1 cellular context compared by ENCODE assay signal in genomic region chr20:63835031-63835858, GRCh38.
A peak's percentile ranks its signal among the peaks of the same experiment; 100 is the strongest.
TF ChIP-seq lines count a peak whose summit lies in the region.

No MANE protein-coding gene starts in this region.

TF ChIP-seq in HepG2, 621 proteins besides CTCF, POLR2A, EP300 and RAD21 (continued from another document and continues in another):
- no peak for TF ChIP-seq THAP8 (CRISPR knock-in tag; IDR thresholded peaks at IDR 0.05; ENCODE audit: borderline replicate concordance)
- TF ChIP-seq SOX6 (IDR thresholded peaks at IDR 0.05) = no peak
- no peak for TF ChIP-seq SOX6 (CRISPR knock-in tag; IDR thresholded peaks at IDR 0.05)
- TF ChIP-seq ZNF678 (CRISPR knock-in tag; IDR thresholded peaks at IDR 0.05) = no peak
- TF ChIP-seq PAX8 (CRISPR knock-in tag; IDR thresholded peaks at IDR 0.05; ENCODE audit: borderline replicate concordance) = no peak
- no peak for TF ChIP-seq MXD3 (CRISPR knock-in tag; IDR thresholded peaks at IDR 0.05)
- TF ChIP-seq RBAK (CRISPR knock-in tag; IDR thresholded peaks at IDR 0.05) = no peak
- TF ChIP-seq XRCC5 (optimal IDR thresholded peaks at IDR 0.05; ENCODE audit: low read length) = peak; percentile 24
- TF ChIP-seq SYNCRIP (IDR thresholded peaks at IDR 0.05; ENCODE audit: insufficient read depth, low read depth, low read length) = no peak
- no peak for TF ChIP-seq ZNF512 (CRISPR knock-in tag; IDR thresholded peaks at IDR 0.05)
- no peak for TF ChIP-seq ZNF878 (CRISPR knock-in tag; IDR thresholded peaks at IDR 0.05)
- TF ChIP-seq DZIP1 (CRISPR knock-in tag; IDR thresholded peaks at IDR 0.05) = peak; percentile 90; the same call in 1 of the 2 replicates
- no peak for TF ChIP-seq ARID3A (IDR thresholded peaks at IDR 0.05; ENCODE audit: low read depth, low read length)
- no peak; the same call in 1 of the 2 replicates for TF ChIP-seq AHR (CRISPR knock-in tag; IDR thresholded peaks at IDR 0.05)
- no peak for TF ChIP-seq REPIN1 (CRISPR knock-in tag; IDR thresholded peaks at IDR 0.05; ENCODE audit: borderline replicate concordance, low read depth)
- TF ChIP-seq CBX5 (CRISPR knock-in tag; IDR thresholded peaks at IDR 0.05; ENCODE audit: borderline replicate concordance) = no peak; the same call in 1 of the 2 replicates
- TF ChIP-seq ZNF326 (CRISPR knock-in tag; IDR thresholded peaks at IDR 0.05; ENCODE audit: borderline replicate concordance) = no peak
- no peak for TF ChIP-seq ZNF558 (CRISPR knock-in tag; IDR thresholded peaks at IDR 0.05; ENCODE audit: borderline replicate concordance)
- peak; percentile 46; the same call in 1 of the 2 replicates for TF ChIP-seq THAP11 (CRISPR knock-in tag; IDR thresholded peaks at IDR 0.05)
- no peak for TF ChIP-seq ZSCAN31 (CRISPR knock-in tag; IDR thresholded peaks at IDR 0.05; ENCODE audit: low read depth)
- no peak for TF ChIP-seq GTF3A (CRISPR knock-in tag; conservative IDR thresholded peaks at IDR 0.05)
- TF ChIP-seq IRF1 (CRISPR knock-in tag; IDR thresholded peaks at IDR 0.05; ENCODE audit: low read depth) = no peak; the same call in 1 of the 2 replicates
- TF ChIP-seq CENPX (CRISPR knock-in tag; IDR thresholded peaks at IDR 0.05) = no peak
- TF ChIP-seq AHDC1 (CRISPR knock-in tag; IDR thresholded peaks at IDR 0.05; ENCODE audit: borderline replicate concordance) = no peak
- TF ChIP-seq PLRG1 (conservative IDR thresholded peaks at IDR 0.05) = no peak
- TF ChIP-seq ZFAT (CRISPR knock-in tag; conservative IDR thresholded peaks at IDR 0.05) = no peak
- no peak for TF ChIP-seq KDM5A (IDR thresholded peaks at IDR 0.05; ENCODE audit: borderline replicate concordance, low read length)
- no peak for TF ChIP-seq KAT7 (CRISPR knock-in tag; IDR thresholded peaks at IDR 0.05; ENCODE audit: borderline replicate concordance)
- TF ChIP-seq PRDM10 (CRISPR knock-in tag; IDR thresholded peaks at IDR 0.05; ENCODE audit: low read depth) = 0 out of 2 replicates have a peak, but pooled peaks have one; percentile 46
- no peak for TF ChIP-seq ZFP36 (IDR thresholded peaks at IDR 0.05; ENCODE audit: borderline replicate concordance, low read depth, low read length, partially characterized antibody)
- TF ChIP-seq PRMT3 (CRISPR knock-in tag; IDR thresholded peaks at IDR 0.05; ENCODE audit: borderline replicate concordance, low read depth) = no peak
- no peak for TF ChIP-seq ZNF362 (CRISPR knock-in tag; IDR thresholded peaks at IDR 0.05; ENCODE audit: borderline replicate concordance)
- TF ChIP-seq NPAS2 (CRISPR knock-in tag; IDR thresholded peaks at IDR 0.05; ENCODE audit: borderline replicate concordance) = no peak
- no peak for TF ChIP-seq CEBPB (IDR thresholded peaks at IDR 0.05; ENCODE audit: borderline replicate concordance, low read depth, low read length)
- no peak for TF ChIP-seq HHEX (CRISPR knock-in tag; IDR thresholded peaks at IDR 0.05)
- no peak for TF ChIP-seq SNAPC2 (CRISPR knock-in tag; IDR thresholded peaks at IDR 0.05)
- TF ChIP-seq ZNF619 (CRISPR knock-in tag; IDR thresholded peaks at IDR 0.05) = no peak
- TF ChIP-seq KLF16 (CRISPR knock-in tag; IDR thresholded peaks at IDR 0.05) = no peak
